9 cellular contexts compared by ENCODE assay signal in genomic region chr6:139534472-139535115, GRCh38.
DNase-seq lines count a peak whose midpoint lies in the region; ATAC-seq lines count a peak whose summit lies in the region.
"Had no signal": no experiment of that assay in that cellular context is flagged by ENCODE, and none has a peak within 500 bp of the region (broad histone marks: within the 10 kb centered on the region; RNA-seq: fewer than 3 reads in every experiment).

No MANE protein-coding gene starts in this region.

- ATAC-seq in HG02642 (IDR thresholded peaks at IDR 0.05; ENCODE audit: poor library complexity, unreplicated experiment) = peak; percentile 52
- ATAC-seq in activated CD8-positive, alpha-beta T cell treated with anti-CD3 and anti-CD28 coated beads, Interleukin-2, amount 10 ng/mL, durations not matched to agents 7 days and 5 days = peak; percentile 53

- peak overlapping the region; percentile 70 for H3K27ac ChIP-seq in BLaER1
- H3K27ac ChIP-seq in mesodermal cell (ENCODE audit: low read depth, low read length, severe bottlenecking) = peak overlapping the region; percentile 88

- H3K36me3 Mint-ChIP-seq in activated CD8-positive, alpha-beta T cell treated with anti-CD3 and anti-CD28 coated beads, Interleukin-2, amount 10 ng/mL, durations not matched to agents 7 days and 5 days (ENCODE audit: low read depth) = no peaks in the 10 kb centered on the region

- POLR2A ChIA-PET in activated CD8-positive, alpha-beta T cell treated with anti-CD3 and anti-CD28 coated beads, Interleukin-2, amount 10 ng/mL, durations not matched to agents 7 days and 5 days (lab: Charles Lee) = interaction anchor here (0.6 to 2.5 kb wide), 2 partner anchors 15 to 160 kb away, joined by 3 to 17 read pairs; partner anchors contain the start of gene CITED2

- peak; percentile 25 for DNase-seq in activated CD8-positive, alpha-beta T cell treated with anti-CD3 and anti-CD28 coated beads, Interleukin-2, amount 10 ng/mL, durations not matched to agents 7 days and 5 days
- DNase-seq in MG63 = no peak
- no peak for DNase-seq in amniotic stem cell (lab: John Stamatoyannopoulos, UW)
- no peak for DNase-seq in GM19240 (ENCODE audit: insufficient read length, low spot score)
- no peak for DNase-seq in stimulated activated CD4-positive, alpha-beta T cell treated with anti-CD3 and anti-CD28 coated beads, Interleukin-1b, Interleukin-23, amount 100 ng/mL, for 48 hours
- DNase-seq: activated B cell treated with CpG ODN at 0.5 μM for 24 hours had no signal

- no peaks in the 10 kb centered on the region for H4K20me1 ChIP-seq in BLaER1

- H3K27ac Mint-ChIP-seq in activated CD8-positive, alpha-beta T cell treated with anti-CD3 and anti-CD28 coated beads, Interleukin-2, amount 10 ng/mL, durations not matched to agents 7 days and 5 days = peak overlapping the region; percentile 86
- H3K27ac Mint-ChIP-seq: activated B cell treated with CpG ODN at 0.5 μM for 24 hours had no signal

- H3K4me2 ChIP-seq in BLaER1 = peak overlapping the region; percentile 77

- peak overlapping the region; percentile 48 for H3K4me3 Mint-ChIP-seq in activated CD8-positive, alpha-beta T cell treated with anti-CD3 and anti-CD28 coated beads, Interleukin-2, amount 10 ng/mL, durations not matched to agents 7 days and 5 days
- H3K4me3 Mint-ChIP-seq: activated B cell treated with CpG ODN at 0.5 μM for 24 hours had no signal

- H3K9me3 ChIP-seq in BLaER1 = 0 out of 2 replicates have a peak, but pooled peaks cover 10% of the 10 kb centered on the region
- no peaks in the 10 kb centered on the region for H3K9me3 ChIP-seq in mesodermal cell (ENCODE audit: control insufficient read depth, low read length)
- no peaks in the 10 kb centered on the region for H3K9me3 ChIP-seq in MG63

- 66 to 68% methylated on average over 3 to 4 of the region's 5 CpGs for WGBS in mesodermal cell (ENCODE audit: insufficient coverage in 2 of 2), 2 experiments

- H3K9me3 Mint-ChIP-seq in activated CD8-positive, alpha-beta T cell treated with anti-CD3 and anti-CD28 coated beads, Interleukin-2, amount 10 ng/mL, durations not matched to agents 7 days and 5 days (ENCODE audit: insufficient read depth) = no peaks in the 10 kb centered on the region
- H3K9me3 Mint-ChIP-seq: activated B cell treated with CpG ODN at 0.5 μM for 24 hours had no signal

- H3K4me1 Mint-ChIP-seq in activated CD8-positive, alpha-beta T cell treated with anti-CD3 and anti-CD28 coated beads, Interleukin-2, amount 10 ng/mL, durations not matched to agents 7 days and 5 days (ENCODE audit: low read depth) = peaks cover 34% of the 10 kb centered on the region

- CTCF ChIA-PET in activated CD8-positive, alpha-beta T cell treated with anti-CD3 and anti-CD28 coated beads, Interleukin-2, amount 10 ng/mL, durations not matched to agents 7 days and 5 days (lab: Charles Lee) = interaction anchor here (0.8 kb wide), 1 partner anchor 165 kb away, joined by 4 read pairs; no protein-coding TSS in a partner anchor

- peak overlapping the region; percentile 53; the same call in 1 of the 2 replicates for H3K9ac ChIP-seq in BLaER1

- H3K27me3 ChIP-seq in BLaER1 (no peaks in the 10 kb centered on the region), MG63 (no peaks in the 10 kb centered on the region)

- no peaks in the 10 kb centered on the region for H3K27me3 Mint-ChIP-seq in activated CD8-positive, alpha-beta T cell treated with anti-CD3 and anti-CD28 coated beads, Interleukin-2, amount 10 ng/mL, durations not matched to agents 7 days and 5 days (ENCODE audit: low read depth)
- H3K27me3 Mint-ChIP-seq: activated B cell treated with CpG ODN at 0.5 μM for 24 hours had no signal

- peak overlapping the region; percentile 1; the same call in 1 of the 2 replicates for H3K4me3 ChIP-seq in BLaER1
- H3K4me3 ChIP-seq in mesodermal cell (ENCODE audit: extremely low read depth, insufficient read depth, low read length, poor library complexity, severe bottlenecking) = no peak overlapping the region
- no peak overlapping the region for H3K4me3 ChIP-seq in MG63

- H3K4me1 ChIP-seq in BLaER1 = peaks cover 30% of the 10 kb centered on the region
- peaks cover 42% of the 10 kb centered on the region for H3K4me1 ChIP-seq in mesodermal cell (ENCODE audit: control insufficient read depth, insufficient read depth, low read length, poor library complexity, severe bottlenecking)

- H3K36me3 ChIP-seq in BLaER1 = no peaks in the 10 kb centered on the region
- H3K36me3 ChIP-seq in mesodermal cell (ENCODE audit: control insufficient read depth, insufficient read depth, low read length) = no peaks in the 10 kb centered on the region
- no peaks in the 10 kb centered on the region for H3K36me3 ChIP-seq in MG63
